1 cellular context compared by ENCODE assay signal in the genomic region with DNA sequence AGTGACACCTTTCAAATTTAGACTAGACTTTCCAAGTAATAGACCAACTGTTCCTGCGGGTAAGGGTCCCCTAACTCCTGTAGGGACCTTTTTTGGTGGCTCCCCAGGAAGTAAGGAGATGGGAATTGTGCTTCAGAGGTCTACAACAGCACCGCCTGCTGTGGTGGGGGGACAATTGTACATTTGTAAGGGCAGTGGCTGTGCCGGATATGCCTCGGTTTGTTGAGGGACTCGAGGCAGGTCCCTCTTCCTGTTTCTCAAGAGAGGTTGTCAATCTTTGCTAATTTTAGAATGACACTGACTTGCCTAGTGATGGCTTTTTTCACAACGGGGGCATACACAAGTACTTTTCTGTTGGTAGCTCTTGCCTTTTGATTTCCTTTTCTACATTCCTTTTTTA.
TF ChIP-seq lines count a peak whose summit lies in the region.

No MANE protein-coding gene starts in this region.

TF ChIP-seq in SK-N-SH, 30 proteins besides CTCF, POLR2A, EP300 and RAD21 (continued from another document):
- TF ChIP-seq, protein P1, sequence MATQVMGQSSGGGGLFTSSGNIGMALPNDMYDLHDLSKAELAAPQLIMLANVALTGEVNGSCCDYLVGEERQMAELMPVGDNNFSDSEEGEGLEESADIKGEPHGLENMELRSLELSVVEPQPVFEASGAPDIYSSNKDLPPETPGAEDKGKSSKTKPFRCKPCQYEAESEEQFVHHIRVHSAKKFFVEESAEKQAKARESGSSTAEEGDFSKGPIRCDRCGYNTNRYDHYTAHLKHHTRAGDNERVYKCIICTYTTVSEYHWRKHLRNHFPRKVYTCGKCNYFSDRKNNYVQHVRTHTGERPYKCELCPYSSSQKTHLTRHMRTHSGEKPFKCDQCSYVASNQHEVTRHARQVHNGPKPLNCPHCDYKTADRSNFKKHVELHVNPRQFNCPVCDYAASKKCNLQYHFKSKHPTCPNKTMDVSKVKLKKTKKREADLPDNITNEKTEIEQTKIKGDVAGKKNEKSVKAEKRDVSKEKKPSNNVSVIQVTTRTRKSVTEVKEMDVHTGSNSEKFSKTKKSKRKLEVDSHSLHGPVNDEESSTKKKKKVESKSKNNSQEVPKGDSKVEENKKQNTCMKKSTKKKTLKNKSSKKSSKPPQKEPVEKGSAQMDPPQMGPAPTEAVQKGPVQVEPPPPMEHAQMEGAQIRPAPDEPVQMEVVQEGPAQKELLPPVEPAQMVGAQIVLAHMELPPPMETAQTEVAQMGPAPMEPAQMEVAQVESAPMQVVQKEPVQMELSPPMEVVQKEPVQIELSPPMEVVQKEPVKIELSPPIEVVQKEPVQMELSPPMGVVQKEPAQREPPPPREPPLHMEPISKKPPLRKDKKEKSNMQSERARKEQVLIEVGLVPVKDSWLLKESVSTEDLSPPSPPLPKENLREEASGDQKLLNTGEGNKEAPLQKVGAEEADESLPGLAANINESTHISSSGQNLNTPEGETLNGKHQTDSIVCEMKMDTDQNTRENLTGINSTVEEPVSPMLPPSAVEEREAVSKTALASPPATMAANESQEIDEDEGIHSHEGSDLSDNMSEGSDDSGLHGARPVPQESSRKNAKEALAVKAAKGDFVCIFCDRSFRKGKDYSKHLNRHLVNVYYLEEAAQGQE (IDR thresholded peaks at IDR 0.05; ENCODE audit: low read depth, low read length), result no peak
- no peak for TF ChIP-seq RXRA (IDR thresholded peaks at IDR 0.05; ENCODE audit: borderline replicate concordance, low read depth)
